8 cellular contexts compared by ENCODE assay signal in the genomic region with DNA sequence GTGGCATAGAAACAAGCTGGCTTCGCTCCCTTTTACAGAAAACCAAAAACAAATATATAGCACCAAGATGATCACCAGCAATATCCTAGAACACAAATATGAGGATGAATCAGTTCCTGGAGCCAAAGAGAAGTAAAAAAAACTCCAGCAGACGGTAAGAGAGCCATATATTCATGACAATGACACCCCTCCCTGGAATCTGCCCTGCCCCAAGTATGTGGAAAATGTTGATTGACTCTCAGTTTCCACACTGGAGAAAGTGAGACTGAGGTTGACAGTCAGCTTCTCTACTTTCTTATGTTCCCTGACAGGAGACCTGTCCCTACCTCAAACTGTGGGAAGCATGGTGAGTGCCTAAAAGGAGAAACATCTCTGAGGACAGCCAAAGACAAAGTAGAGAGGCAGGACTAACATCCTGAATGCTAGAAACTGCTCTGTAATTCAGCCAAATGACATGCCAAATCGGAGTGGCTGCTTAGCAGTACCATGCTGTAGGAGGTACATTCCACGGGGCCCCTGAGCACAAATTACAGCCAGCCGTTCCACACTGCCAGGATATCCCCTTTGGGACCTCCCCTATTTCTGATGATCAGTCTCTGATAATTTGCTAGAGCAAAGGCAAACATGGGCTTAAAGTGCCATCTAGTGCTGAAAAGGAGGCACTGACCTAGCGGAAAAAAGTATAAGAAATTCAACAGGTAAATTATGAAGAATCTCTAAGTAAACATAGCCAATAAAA.
A peak's percentile ranks its signal among the peaks of the same experiment; 100 is the strongest.
DNase-seq lines count a peak whose midpoint lies in the region; ATAC-seq and TF ChIP-seq lines count a peak whose summit lies in the region.

No MANE protein-coding gene starts in this region.

- CTCF ChIA-PET in CD4-positive, alpha-beta memory T cell (lab: Charles Lee; ENCODE audit: partially characterized antibody) = no interaction called here

- peak; percentile 37; the same call in 2 of the 3 replicates for TF ChIP-seq CTCF in GM12872 (IDR thresholded peaks at IDR 0.05; ENCODE audit: insufficient read depth, low read depth, low read length)
- TF ChIP-seq CTCF in epithelial cell of proximal tubule (conservative IDR thresholded peaks at IDR 0.05; ENCODE audit: low read depth, low read length) = peak; percentile 62
- TF ChIP-seq CTCF in lower lobe of right lung (IDR thresholded peaks at IDR 0.05) = no peak

- H3K36me3 ChIP-seq in NT2/D1 (ENCODE audit: insufficient read depth, insufficient read length, low read length) = no peaks in the 10 kb centered on the region
- no peaks in the 10 kb centered on the region for H3K36me3 ChIP-seq in CD4-positive, alpha-beta memory T cell (ENCODE audit: insufficient read depth, low read length)
- H3K36me3 ChIP-seq in lower lobe of right lung = no peaks in the 10 kb centered on the region

- H3K27ac Mint-ChIP-seq in CD4-positive, alpha-beta memory T cell = no peak overlapping the region

- H3K27ac ChIP-seq in CD4-positive, alpha-beta memory T cell (ENCODE audit: low read depth, low read length) = no peak overlapping the region
- H3K27ac ChIP-seq in lower lobe of right lung = no peak overlapping the region

- peak; percentile 53 for DNase-seq in A172 (ENCODE audit: low spot score)
- peak; percentile 30 for DNase-seq in NT2/D1 (ENCODE audit: low read depth, low spot score)
- DNase-seq in epithelial cell of proximal tubule (ENCODE audit: low read depth) = no peak
- DNase-seq in CD4-positive, alpha-beta memory T cell = no peak
- DNase-seq in lower lobe of right lung = no peak

- H3K4me1 Mint-ChIP-seq in CD4-positive, alpha-beta memory T cell = no peaks in the 10 kb centered on the region

- POLR2A ChIA-PET in CD4-positive, alpha-beta memory T cell (lab: Charles Lee; ENCODE audit: partially characterized antibody) = no interaction called here

- no peaks in the 10 kb centered on the region for H3K36me3 Mint-ChIP-seq in CD4-positive, alpha-beta memory T cell

- ATAC-seq in lower lobe of right lung (no peak), HG02981 (IDR thresholded peaks at IDR 0.05; ENCODE audit: unreplicated experiment) (no peak), HG03521 (IDR thresholded peaks at IDR 0.05; ENCODE audit: unreplicated experiment) (no peak)

- H3K9me3 Mint-ChIP-seq in CD4-positive, alpha-beta memory T cell = peaks cover 3 to 16% (median 8%) of the 10 kb centered on the region in 8 donors

- H3K4me1 ChIP-seq in NT2/D1 (ENCODE audit: insufficient read depth, insufficient read length) = no peaks in the 10 kb centered on the region
- H3K4me1 ChIP-seq in CD4-positive, alpha-beta memory T cell (ENCODE audit: insufficient read depth, low read length) = no peaks in the 10 kb centered on the region
- H3K4me1 ChIP-seq in lower lobe of right lung = no peaks in the 10 kb centered on the region

- H3K4me3 Mint-ChIP-seq in CD4-positive, alpha-beta memory T cell = no peak overlapping the region

- intact Hi-C loops in CD4-positive, alpha-beta memory T cell (cut with micrococcal nuclease) = no loop called here
- intact Hi-C loops in lower lobe of right lung (cut with DNase I) = no loop called here

- H3K9ac ChIP-seq in NT2/D1 (ENCODE audit: insufficient read length, low read depth) = no peak overlapping the region

- H3K27me3 Mint-ChIP-seq in CD4-positive, alpha-beta memory T cell = no peaks in the 10 kb centered on the region

- H3K9me3 ChIP-seq in NT2/D1 (ENCODE audit: insufficient read depth, low read length) (peaks cover 15% of the 10 kb centered on the region), lower lobe of right lung (peaks cover 9% of the 10 kb centered on the region)
- no peaks in the 10 kb centered on the region for H3K9me3 ChIP-seq in CD4-positive, alpha-beta memory T cell (ENCODE audit: control insufficient read depth in 1 of 2, low read length in 2 of 2)

- H3K4me3 ChIP-seq in NT2/D1 (ENCODE audit: insufficient read length, low read depth) (no peak overlapping the region), epithelial cell of proximal tubule (ENCODE audit: low read depth, low read length) (no peak overlapping the region), lower lobe of right lung (no peak overlapping the region)
- H3K4me3 ChIP-seq in CD4-positive, alpha-beta memory T cell (ENCODE audit: low read length in 2 of 2) = no peak overlapping the region

- H3K27me3 ChIP-seq in NT2/D1 (ENCODE audit: insufficient read depth, insufficient read length) (no peaks in the 10 kb centered on the region), lower lobe of right lung (ENCODE audit: low read depth) (no peaks in the 10 kb centered on the region)
- H3K27me3 ChIP-seq in CD4-positive, alpha-beta memory T cell (ENCODE audit: insufficient read depth, low read length) = no peaks in the 10 kb centered on the region

Comparison
In these comparisons a context has a peak if more than half of its experiments do, and no peak if none do; other contexts are left out.
1. DNase-seq: peak in A172 (single experiment) and NT2/D1 (single experiment); none in epithelial cell of proximal tubule (single experiment), CD4-positive, alpha-beta memory T cell (0 of 5) and lower lobe of right lung (single experiment).